In the genomic region with DNA sequence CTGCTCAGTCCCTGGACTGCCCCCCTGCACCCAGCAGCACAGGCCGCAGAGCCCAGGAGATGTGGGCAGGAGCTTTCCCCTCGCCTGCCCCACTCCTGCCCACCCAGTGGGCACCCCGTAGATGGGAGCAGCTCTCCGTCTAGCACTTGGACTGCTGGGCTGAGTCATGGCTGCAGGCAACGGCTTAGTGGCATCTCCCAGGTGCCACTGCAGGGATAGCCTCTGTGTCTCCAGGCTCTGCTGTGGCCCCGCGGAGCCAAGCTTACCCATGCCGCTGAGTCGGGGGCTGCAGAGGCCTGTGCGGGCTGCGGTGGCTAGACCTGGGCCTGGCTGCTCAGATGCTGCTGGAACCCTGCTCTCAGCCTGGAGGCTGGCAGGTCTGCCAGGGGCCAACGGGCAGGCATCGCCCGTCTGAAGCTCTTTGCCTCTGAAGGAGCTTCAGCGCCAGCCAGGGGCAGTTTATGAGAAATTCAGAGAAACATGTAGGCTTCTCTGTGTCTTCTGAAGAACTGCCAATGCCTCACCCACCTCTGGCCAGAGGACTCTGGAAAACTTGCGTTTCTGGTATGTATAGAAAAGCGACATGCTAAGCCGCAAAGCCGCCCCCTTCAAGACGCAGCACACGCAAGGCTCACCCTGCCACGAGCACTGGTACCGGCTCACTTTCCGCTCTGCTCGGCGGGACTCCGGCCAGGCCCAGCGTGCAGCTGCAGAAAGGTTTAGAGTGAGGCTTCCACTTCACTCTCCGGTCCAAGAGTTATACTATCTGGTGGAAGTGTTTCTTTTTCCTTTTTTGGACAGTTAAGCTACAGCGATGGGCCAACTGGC, we compare ENCODE assay signal across 15 cellular contexts.
DNase-seq lines count a peak whose midpoint lies in the region; ATAC-seq and TF ChIP-seq lines count a peak whose summit lies in the region.
"Had no signal": no experiment of that assay in that cellular context is flagged by ENCODE, and none has a peak within 500 bp of the region (broad histone marks: within the 10 kb centered on the region; RNA-seq: fewer than 3 reads in every experiment).

No MANE protein-coding gene starts in this region.

- H3K27me3 Mint-ChIP-seq in natural killer cell treated with Interleukin-12 subunit alpha and Interleukin-12 subunit beta and Interleukin-15 and Interleukin-18, amount 100 ng/mL, for 72 hours, result peaks cover 4 to 14% of the 10 kb centered on the region in 2 donors
- H3K27me3 Mint-ChIP-seq in natural killer cell (ENCODE audit: low read depth in 2 of 2) (peaks cover 6 to 14% of the 10 kb centered on the region in 2 donors), GM23338 (ENCODE audit: insufficient read depth, low read depth, poor library complexity) (peaks cover 11% of the 10 kb centered on the region)
- no peaks in the 10 kb centered on the region for H3K27me3 Mint-ChIP-seq in activated CD4-positive, alpha-beta memory T cell treated with anti-CD3 and anti-CD28 coated beads for 36 hours

- no peak for TF ChIP-seq EP300 in ovary (IDR thresholded peaks at IDR 0.05)

- H3K9me3 ChIP-seq in right cardiac atrium (ENCODE audit: control insufficient read depth, low read length), result no peaks in the 10 kb centered on the region
- H3K9me3 ChIP-seq in ovary, result no peaks in the 10 kb centered on the region

- peak in 1 of 2 donors; percentile 11 for ATAC-seq in natural killer cell treated with Interleukin-12 subunit alpha and Interleukin-12 subunit beta and Interleukin-15 and Interleukin-18, amount 100 ng/mL, for 72 hours
- no peak for ATAC-seq in natural killer cell
- ATAC-seq in right cardiac atrium, result no peak
- no peak for ATAC-seq in GM19328 (IDR thresholded peaks at IDR 0.05; ENCODE audit: unreplicated experiment)
- ATAC-seq in HG02840 (IDR thresholded peaks at IDR 0.05; ENCODE audit: low FRiP score, unreplicated experiment), result no peak
- no peak for ATAC-seq in GM23338
- ATAC-seq: Panc1; stimulated activated naive CD8-positive, alpha-beta T cell treated with anti-CD3 and anti-CD28 coated beads, Interleukin-15, Interleukin-2, amounts not matched to agents 100 U/mL and 50 U/mL, for 24 hours had no signal

- no peaks in the 10 kb centered on the region for H3K9me2 ChIP-seq in GM23338 (ENCODE audit: insufficient read depth)

- 85% methylated on average over 30 of the region's 30 CpGs for WGBS in right cardiac atrium
- WGBS in ovary, 3 donors, result 74 to 78% (median 76%) methylated on average over 30 of the region's 30 CpGs

- no peaks in the 10 kb centered on the region for H3K4me1 Mint-ChIP-seq in natural killer cell treated with Interleukin-12 subunit alpha and Interleukin-12 subunit beta and Interleukin-15 and Interleukin-18, amount 100 ng/mL, for 72 hours (ENCODE audit: low read depth in 2 of 2)
- H3K4me1 Mint-ChIP-seq in natural killer cell, result no peaks in the 10 kb centered on the region
- no peaks in the 10 kb centered on the region for H3K4me1 Mint-ChIP-seq in activated CD4-positive, alpha-beta memory T cell treated with anti-CD3 and anti-CD28 coated beads for 36 hours (ENCODE audit: low read depth)
- peaks cover 15% of the 10 kb centered on the region for H3K4me1 Mint-ChIP-seq in GM23338

- H3K27ac Mint-ChIP-seq in natural killer cell treated with Interleukin-12 subunit alpha and Interleukin-12 subunit beta and Interleukin-15 and Interleukin-18, amount 100 ng/mL, for 72 hours, result no peak overlapping the region
- no peak overlapping the region for H3K27ac Mint-ChIP-seq in natural killer cell
- no peak overlapping the region for H3K27ac Mint-ChIP-seq in activated CD4-positive, alpha-beta memory T cell treated with anti-CD3 and anti-CD28 coated beads for 36 hours
- H3K27ac Mint-ChIP-seq in GM23338, result no peak overlapping the region
- H3K27ac Mint-ChIP-seq: activated CD4-positive, alpha-beta memory T cell treated with anti-CD3 and anti-CD28 coated beads, Interleukin-2, amount 10 ng/mL, durations not matched to agents 7 days and 5 days had no signal

- peaks cover 5% of the 10 kb centered on the region for H3K4me1 ChIP-seq in right cardiac atrium (ENCODE audit: control insufficient read depth, insufficient read depth, low read length)
- H3K4me1 ChIP-seq in ovary (ENCODE audit: insufficient read depth), result peaks cover 32% of the 10 kb centered on the region
- peaks cover 6% of the 10 kb centered on the region; the same call in 1 of the 2 replicates for H3K4me1 ChIP-seq in GM23338 (ENCODE audit: insufficient read depth)
- H3K4me1 ChIP-seq: parathyroid adenoma had no signal

- POLR2A ChIA-PET in activated CD4-positive, alpha-beta memory T cell treated with anti-CD3 and anti-CD28 coated beads for 36 hours (lab: Charles Lee), result no interaction called here

- no peaks in the 10 kb centered on the region for H3K79me2 ChIP-seq in GM23338 (replicated peaks; ENCODE audit: insufficient read depth)
- H3K79me2 ChIP-seq: parathyroid adenoma had no signal

- H3K4me3 ChIP-seq in right cardiac atrium (ENCODE audit: low read length) (no peak overlapping the region), ovary (no peak overlapping the region), GM23338 (no peak overlapping the region)
- H3K4me3 ChIP-seq: K562 had no signal

- H3K4me2 ChIP-seq in GM23338, result no peak overlapping the region

- no peaks in the 10 kb centered on the region for H3K9me3 Mint-ChIP-seq in natural killer cell treated with Interleukin-12 subunit alpha and Interleukin-12 subunit beta and Interleukin-15 and Interleukin-18, amount 100 ng/mL, for 72 hours
- H3K9me3 Mint-ChIP-seq in natural killer cell (peaks cover 0 to under 1% of the 10 kb centered on the region in 2 donors), GM23338 (peaks cover under 1% of the 10 kb centered on the region; the same call in 1 of the 3 replicates)
- no peaks in the 10 kb centered on the region for H3K9me3 Mint-ChIP-seq in activated CD4-positive, alpha-beta memory T cell treated with anti-CD3 and anti-CD28 coated beads for 36 hours

- intact Hi-C loops in natural killer cell (cut with micrococcal nuclease), result loop anchor here (2.0 kb wide), 1 partner anchor 61 kb away; no protein-coding TSS in a partner anchor
- intact Hi-C loops in right cardiac atrium (cut with DNase I), result no loop called here
- intact Hi-C loops in ovary (cut with DNase I), result no loop called here
- intact Hi-C loops in activated CD4-positive, alpha-beta memory T cell treated with anti-CD3 and anti-CD28 coated beads for 36 hours (cut with micrococcal nuclease), result no loop called here

- CTCF ChIA-PET in activated CD4-positive, alpha-beta memory T cell treated with anti-CD3 and anti-CD28 coated beads for 36 hours (lab: Charles Lee), result no interaction called here

- no peaks in the 10 kb centered on the region for H3K36me3 Mint-ChIP-seq in natural killer cell treated with Interleukin-12 subunit alpha and Interleukin-12 subunit beta and Interleukin-15 and Interleukin-18, amount 100 ng/mL, for 72 hours
- H3K36me3 Mint-ChIP-seq in natural killer cell (no peaks in the 10 kb centered on the region), GM23338 (ENCODE audit: low read depth) (no peaks in the 10 kb centered on the region)
- H3K36me3 Mint-ChIP-seq in activated CD4-positive, alpha-beta memory T cell treated with anti-CD3 and anti-CD28 coated beads for 36 hours, result no peaks in the 10 kb centered on the region

- no peaks in the 10 kb centered on the region for H4K20me1 ChIP-seq in GM23338 (replicated peaks; ENCODE audit: insufficient read depth)

- peaks cover 4% of the 10 kb centered on the region for H3F3A ChIP-seq in GM23338 (replicated peaks; ENCODE audit: low read depth)

- no peak overlapping the region for H3K4me3 Mint-ChIP-seq in natural killer cell treated with Interleukin-12 subunit alpha and Interleukin-12 subunit beta and Interleukin-15 and Interleukin-18, amount 100 ng/mL, for 72 hours
- no peak overlapping the region for H3K4me3 Mint-ChIP-seq in natural killer cell
- no peak overlapping the region for H3K4me3 Mint-ChIP-seq in activated CD4-positive, alpha-beta memory T cell treated with anti-CD3 and anti-CD28 coated beads for 36 hours
- no peak overlapping the region for H3K4me3 Mint-ChIP-seq in GM23338
- H3K4me3 Mint-ChIP-seq: activated CD4-positive, alpha-beta memory T cell treated with anti-CD3 and anti-CD28 coated beads, Interleukin-2, amount 10 ng/mL, durations not matched to agents 7 days and 5 days had no signal

- H3K36me3 ChIP-seq in ovary (no peaks in the 10 kb centered on the region), GM23338 (ENCODE audit: insufficient read depth) (no peaks in the 10 kb centered on the region)

- TF ChIP-seq CTCF in natural killer cell (IDR thresholded peaks at IDR 0.05) (no peak), ovary (IDR thresholded peaks at IDR 0.05) (no peak), GM23338 (conservative IDR thresholded peaks at IDR 0.05; ENCODE audit: low read depth in 2 of 2) (no peak)

- H3K27ac ChIP-seq in right cardiac atrium (ENCODE audit: low read length) (no peak overlapping the region), ovary (peak overlapping the region; percentile 6 to 86), GM23338 (ENCODE audit: low read depth) (no peak overlapping the region)
- H3K27ac ChIP-seq: parathyroid adenoma had no signal

- DNase-seq in natural killer cell treated with Interleukin-12 subunit alpha and Interleukin-12 subunit beta and Interleukin-15 and Interleukin-18, amount 100 ng/mL, for 72 hours (ENCODE audit: low spot score), result peak; percentile 54
- DNase-seq in natural killer cell (no peak), right cardiac atrium (peak in 2 of 3 donors; percentile 63 to 70), ovary (peak; percentile 19 to 50 (median 37)), GM23338 (ENCODE audit: low spot score) (no peak)
- no peak for DNase-seq in activated CD4-positive, alpha-beta memory T cell treated with anti-CD3 and anti-CD28 coated beads for 36 hours
- DNase-seq: activated CD4-positive, alpha-beta memory T cell treated with anti-CD3 and anti-CD28 coated beads, Interleukin-2, amount 10 ng/mL, durations not matched to agents 7 days and 5 days; cortex of kidney; NCI-H69; stimulated activated naive CD8-positive, alpha-beta T cell treated with anti-CD3 and anti-CD28 coated beads, Interleukin-15, Interleukin-2, amounts not matched to agents 100 U/mL and 50 U/mL, for 24 hours had no signal

- H3K27me3 ChIP-seq in right cardiac atrium (ENCODE audit: control insufficient read depth, insufficient read depth) (no peaks in the 10 kb centered on the region), ovary (no peaks in the 10 kb centered on the region), GM23338 (ENCODE audit: insufficient read depth) (no peaks in the 10 kb centered on the region)

- H2AFZ ChIP-seq in GM23338, result no peak overlapping the region
- H2AFZ ChIP-seq: parathyroid adenoma had no signal

- TF ChIP-seq POLR2A in ovary (IDR thresholded peaks at IDR 0.05), result no peak

TF ChIP-seq in GM23338, 12 proteins besides CTCF, POLR2A, EP300 and RAD21 (continues in another document):
- no peak for TF ChIP-seq CREB1 (CRISPR knock-in tag; IDR thresholded peaks at IDR 0.05; ENCODE audit: low read depth)

Comparison
In these comparisons a context has a peak if more than half of its experiments do, and no peak if none do; other contexts are left out.
1. DNase-seq: peak in natural killer cell treated with Interleukin-12 subunit alpha and Interleukin-12 subunit beta and Interleukin-15 and Interleukin-18, amount 100 ng/mL, for 72 hours (single experiment), right cardiac atrium (2 of 3) and ovary (5 of 5); none in natural killer cell (single experiment), activated CD4-positive, alpha-beta memory T cell treated with anti-CD3 and anti-CD28 coated beads for 36 hours (single experiment) and GM23338 (single experiment).
2. H3K27ac ChIP-seq: peak in ovary (2 of 2); none in right cardiac atrium (single experiment) and GM23338 (single experiment).